36 cellular contexts compared by ENCODE assay signal in the genomic region with DNA sequence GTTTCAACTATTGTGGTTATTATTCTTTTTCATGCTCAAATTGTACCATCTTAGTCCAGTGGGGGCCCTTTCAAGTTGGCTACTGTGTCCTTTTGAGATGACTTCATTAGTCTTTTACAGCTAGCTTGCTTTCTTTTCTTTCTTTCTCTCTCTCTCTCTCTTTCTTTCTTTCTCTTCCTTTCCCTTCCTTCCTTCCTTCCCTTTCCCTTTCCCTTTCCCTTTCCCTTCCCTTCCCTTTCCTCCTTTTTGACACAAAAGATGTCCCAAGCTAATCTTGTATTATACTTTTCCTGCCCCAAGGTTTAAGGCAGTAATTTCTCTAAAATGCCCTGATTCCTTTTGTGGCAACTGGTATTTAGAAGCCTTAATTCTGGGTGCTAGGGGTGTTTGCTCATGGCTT.
DNase-seq lines count a peak whose midpoint lies in the region; ATAC-seq, FAIRE-seq and TF ChIP-seq lines count a peak whose summit lies in the region.
"Had no signal": no experiment of that assay in that cellular context is flagged by ENCODE, and none has a peak within 500 bp of the region (broad histone marks: within the 10 kb centered on the region; RNA-seq: fewer than 3 reads in every experiment).

No MANE protein-coding gene starts in this region.

- TF ChIP-seq POLR2A in K562 (conservative IDR thresholded peaks at IDR 0.05), result no peak

- no peaks in the 10 kb centered on the region for H3K36me3 Mint-ChIP-seq in endothelial cell (ENCODE audit: low read depth, unreplicated experiment)
- H3K36me3 Mint-ChIP-seq: CD14-positive monocyte; CD4-positive, alpha-beta memory T cell; CD4-positive, CD25-positive, alpha-beta regulatory T cell; CD8-positive, alpha-beta memory T cell; CD8-positive, alpha-beta T cell had no signal

- no peaks in the 10 kb centered on the region for H3K36me3 ChIP-seq in HEK293 (ENCODE audit: control insufficient read depth in 2 of 2, insufficient read depth in 1 of 2, low read length in 2 of 2)
- H3K36me3 ChIP-seq in Karpas-422 (ENCODE audit: insufficient read depth, low read length), result no peaks in the 10 kb centered on the region
- no peaks in the 10 kb centered on the region for H3K36me3 ChIP-seq in K562 (ENCODE audit: control insufficient read depth, insufficient read depth, low read length)
- H3K36me3 ChIP-seq in ascending aorta, result no peaks in the 10 kb centered on the region
- H3K36me3 ChIP-seq: BE2C, BLaER1 had no signal

- no peaks in the 10 kb centered on the region for H3K9me2 ChIP-seq in Karpas-422 (replicated peaks; ENCODE audit: insufficient read depth, low read length)

- POLR2A ChIA-PET in HEK293 (lab: Yijun Ruan, JAX), result no interaction called here
- POLR2A ChIA-PET in K562 (lab: Yijun Ruan, JAX), result no interaction called here

- no peaks in the 10 kb centered on the region for H3K9me1 ChIP-seq in K562 (ENCODE audit: control insufficient read depth, insufficient read depth, low read length)

- CTCF ChIA-PET in HEK293 (lab: Yijun Ruan, JAX), result interaction anchor here (1.0 kb wide), 1 partner anchor 9 kb away, joined by 3 read pairs; no protein-coding TSS in a partner anchor
- CTCF ChIA-PET in K562 (lab: Yijun Ruan, JAX; ENCODE audit: low intra/inter-chr PET ratio), result no interaction called here

- H3K4me2 ChIP-seq in Karpas-422 (ENCODE audit: low read depth, low read length, poor library complexity, severe bottlenecking) (no peak overlapping the region), K562 (ENCODE audit: insufficient read depth, low read length) (no peak overlapping the region)
- H3K4me2 ChIP-seq: A549; BLaER1; BLaER1 treated with 17β-estradiol and CSF1 and Interleukin-3, amounts not matched to agents 10 nM and 100 nM had no signal

- TF ChIP-seq RAD21 in K562 (CRISPR knock-in tag; conservative IDR thresholded peaks at IDR 0.05 in 1 of 2, IDR thresholded peaks at IDR 0.05 in 1 of 2), result no peak

- in situ Hi-C loops in K562 (cut with MboI), result no loop called here

- no peaks in the 10 kb centered on the region for H3K79me2 ChIP-seq in Karpas-422 (ENCODE audit: low read length)
- no peaks in the 10 kb centered on the region for H3K79me2 ChIP-seq in K562 (ENCODE audit: control insufficient read depth, insufficient read depth, low read length)

- DNase-seq in Karpas-422 (peak; percentile 28), K562 (ENCODE audit: extremely low read depth in 1 of 4, low spot score in 3 of 4) (no peak), endothelial cell (ENCODE audit: low spot score) (no peak), HUDEP-2 (lab: John Stamatoyannopoulos, UW; ENCODE audit: unreplicated experiment in 76 of 76) (no peak), urothelium cell line (ENCODE audit: low spot score) (no peak), ascending aorta (ENCODE audit: low spot score in 2 of 2) (no peak)
- DNase-seq: 8988T; ACHN; AML-193; BE2C; C1 segment of cervical spinal cord; Caco-2; Calu3; CD4-positive, alpha-beta memory T cell; CD4-positive, alpha-beta T cell; CD4-positive, CD25-positive, alpha-beta regulatory T cell; CD8-positive, alpha-beta memory T cell; CD8-positive, alpha-beta T cell; COR-L47; DMS 273 treated with DMSO at 0.1 percent for 48 hours; DMS153; DMS53; DMS79; DMS79 treated with DMSO at 0.1 percent for 48 hours; DND-41; EL had no signal

- TF ChIP-seq EP300 in K562 (IDR thresholded peaks at IDR 0.05; ENCODE audit: low read length), result no peak

- H2AFZ ChIP-seq in Karpas-422 (ENCODE audit: low read length) (no peak overlapping the region), K562 (ENCODE audit: low read depth, low read length) (no peak overlapping the region)

- no peaks in the 10 kb centered on the region for H3K27me3 Mint-ChIP-seq in endothelial cell (ENCODE audit: unreplicated experiment)
- H3K27me3 Mint-ChIP-seq: CD4-positive, alpha-beta T cell had no signal

- H3K4me3 ChIP-seq in HEK293 (ENCODE audit: low read depth, low read length), result no peak overlapping the region
- H3K4me3 ChIP-seq in Karpas-422 (ENCODE audit: low read length), result no peak overlapping the region
- H3K4me3 ChIP-seq in K562, result no peak overlapping the region
- H3K4me3 ChIP-seq in ascending aorta, result no peak overlapping the region
- H3K4me3 ChIP-seq: A549; BLaER1; BLaER1 treated with 17β-estradiol and CSF1 and Interleukin-3, amounts not matched to agents 10 nM and 100 nM had no signal

- FAIRE-seq in K562 (lab: Jason Lieb, UNC) (no peak), urothelium cell line (lab: Jason Lieb, UNC) (no peak)
- FAIRE-seq: A549, D721Med had no signal

- no peak overlapping the region for H3K4me3 Mint-ChIP-seq in endothelial cell (ENCODE audit: unreplicated experiment)
- H3K4me3 Mint-ChIP-seq: B cell; CD14-positive monocyte; CD4-positive, alpha-beta memory T cell; CD4-positive, alpha-beta T cell; CD4-positive, CD25-positive, alpha-beta regulatory T cell; CD8-positive, alpha-beta memory T cell; CD8-positive, alpha-beta T cell had no signal

- H3K27me3 ChIP-seq in Karpas-422 (ENCODE audit: low read length) (no peaks in the 10 kb centered on the region), K562 (ENCODE audit: control insufficient read depth in 2 of 2, insufficient read depth in 2 of 2, low read length in 2 of 2) (no peaks in the 10 kb centered on the region), ascending aorta (no peaks in the 10 kb centered on the region)
- H3K27me3 ChIP-seq: BE2C; BLaER1; BLaER1 treated with 17β-estradiol and CSF1 and Interleukin-3, amounts not matched to agents 10 nM and 100 nM had no signal

- H3K4me1 Mint-ChIP-seq in endothelial cell (ENCODE audit: unreplicated experiment), result peaks cover 3% of the 10 kb centered on the region
- H3K4me1 Mint-ChIP-seq: B cell; CD14-positive monocyte; CD4-positive, alpha-beta memory T cell; CD4-positive, CD25-positive, alpha-beta regulatory T cell; CD8-positive, alpha-beta memory T cell had no signal

- TF ChIP-seq CTCF in HEK293 (tag by site-specific recombination; IDR thresholded peaks at IDR 0.05) (no peak), K562 (IDR thresholded peaks at IDR 0.05 in 2 of 3, conservative IDR thresholded peaks at IDR 0.05 in 1 of 3; ENCODE audit: insufficient read depth in 2 of 3, low read depth in 1 of 3, low read length in 3 of 3) (no peak), endothelial cell (IDR thresholded peaks at IDR 0.05; ENCODE audit: unreplicated experiment) (no peak), ascending aorta (IDR thresholded peaks at IDR 0.05) (no peak)

- H3K27ac Mint-ChIP-seq in endothelial cell (ENCODE audit: unreplicated experiment), result peak overlapping the region; percentile 30
- H3K27ac Mint-ChIP-seq: B cell; CD14-positive monocyte; CD4-positive, alpha-beta memory T cell; CD4-positive, alpha-beta T cell; CD4-positive, CD25-positive, alpha-beta regulatory T cell; CD8-positive, alpha-beta memory T cell; CD8-positive, alpha-beta T cell had no signal

- H3K27ac ChIP-seq in HEK293 (ENCODE audit: extremely low read depth, low read depth, low read length) (no peak overlapping the region), Karpas-422 (ENCODE audit: low read length) (no peak overlapping the region), K562 (ENCODE audit: extremely low read depth, low read depth, low read length) (no peak overlapping the region), ascending aorta (no peak overlapping the region)
- H3K27ac ChIP-seq: 22Rv1; A549; BLaER1; BLaER1 treated with 17β-estradiol and CSF1 and Interleukin-3, amounts not matched to agents 10 nM and 100 nM; C4-2B had no signal

- no peaks in the 10 kb centered on the region for H4K20me1 ChIP-seq in Karpas-422 (ENCODE audit: insufficient read depth, low read depth, low read length)
- no peaks in the 10 kb centered on the region for H4K20me1 ChIP-seq in K562 (replicated peaks; ENCODE audit: control insufficient read depth, insufficient read depth, low read length)
- H4K20me1 ChIP-seq: BLaER1; BLaER1 treated with 17β-estradiol and CSF1 and Interleukin-3, amounts not matched to agents 10 nM and 100 nM had no signal

- H3K9ac ChIP-seq in Karpas-422 (ENCODE audit: low read length) (no peak overlapping the region), K562 (ENCODE audit: insufficient read depth in 1 of 2, low read depth in 2 of 2, low read length in 2 of 2) (no peak overlapping the region)
- H3K9ac ChIP-seq: BLaER1; BLaER1 treated with 17β-estradiol and CSF1 and Interleukin-3, amounts not matched to agents 10 nM and 100 nM had no signal

- ATAC-seq in K562, result no peak
- ATAC-seq in GM21786 (IDR thresholded peaks at IDR 0.05; ENCODE audit: unreplicated experiment), result no peak
- ATAC-seq: CD8-positive, alpha-beta T cell had no signal

- no peaks in the 10 kb centered on the region for H3K9me3 ChIP-seq in HEK293 (ENCODE audit: control insufficient read depth, insufficient read depth, low read depth, low read length)
- no peaks in the 10 kb centered on the region; the same call in 1 of the 2 replicates for H3K9me3 ChIP-seq in Karpas-422 (ENCODE audit: low read length)
- H3K9me3 ChIP-seq in K562 (replicated peaks; ENCODE audit: control insufficient read depth, insufficient read depth, low read depth, low read length), result no peaks in the 10 kb centered on the region
- no peaks in the 10 kb centered on the region for H3K9me3 ChIP-seq in ascending aorta
- H3K9me3 ChIP-seq: A549, BE2C, Caco-2 had no signal

- no TSS peak for BruUV-seq in K562 (replicated peaks; lab: Mats Ljungman, UMichigan)

- H3K4me1 ChIP-seq in HEK293 (ENCODE audit: control insufficient read depth, insufficient read depth, low read length) (no peaks in the 10 kb centered on the region), Karpas-422 (ENCODE audit: low read length) (no peaks in the 10 kb centered on the region), K562 (replicated peaks in 1 of 2; ENCODE audit: control insufficient read depth in 2 of 2, insufficient read depth in 2 of 2, low read length in 2 of 2) (no peaks in the 10 kb centered on the region), ascending aorta (no peaks in the 10 kb centered on the region)
- H3K4me1 ChIP-seq: A549; BE2C; BLaER1; BLaER1 treated with 17β-estradiol and CSF1 and Interleukin-3, amounts not matched to agents 10 nM and 100 nM; Caco-2 had no signal

- intact Hi-C loops in K562 (cut with micrococcal nuclease), result no loop called here
- intact Hi-C loops in ascending aorta (cut with DNase I), result no loop called here

- H3K9me3 Mint-ChIP-seq in endothelial cell (ENCODE audit: unreplicated experiment), result no peaks in the 10 kb centered on the region

TF ChIP-seq in HEK293, 187 proteins besides CTCF, POLR2A, EP300 and RAD21 (continues in another document):
- TF ChIP-seq ZBTB7A (tag by site-specific recombination; IDR thresholded peaks at IDR 0.05; ENCODE audit: low read depth), result no peak

TF ChIP-seq in K562, 482 proteins besides CTCF, POLR2A, EP300 and RAD21 (continues in another document):
- no peak for TF ChIP-seq HNRNPL (IDR thresholded peaks at IDR 0.05; ENCODE audit: low read depth, low read length)
